Comparison of ENCODE assay signal across 11 cellular contexts in the genomic region with DNA sequence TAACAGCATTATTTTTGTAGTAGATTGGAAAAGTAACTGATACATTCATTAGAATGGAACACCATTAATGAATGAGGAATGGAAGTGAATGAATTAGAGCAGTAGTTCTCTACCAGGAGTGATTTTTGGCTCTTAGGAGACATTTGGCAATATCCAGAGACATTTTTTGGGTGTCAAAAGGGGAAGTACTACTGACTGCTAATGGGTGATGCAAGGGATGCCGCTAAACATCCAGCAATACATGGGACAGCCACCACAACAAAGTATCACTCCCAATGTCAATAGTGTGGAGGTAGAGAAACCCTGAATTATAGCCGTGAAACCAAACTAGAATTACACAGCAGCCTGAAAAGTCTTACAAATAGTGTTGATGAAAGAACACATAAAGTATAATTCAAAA. TPM values are rescaled to one million over a fixed set of nuclear protein-coding genes. Genes with fewer than 3 reads are reported as not detected.
DNase-seq lines count a peak whose midpoint lies in the region; ATAC-seq and TF ChIP-seq lines count a peak whose summit lies in the region.
"Had no signal": no experiment of that assay in that cellular context is flagged by ENCODE, and none has a peak within 500 bp of the region (broad histone marks: within the 10 kb centered on the region; RNA-seq: fewer than 3 reads in every experiment).

No MANE protein-coding gene starts in this region.

- H3K9ac ChIP-seq in SU-DHL-6 (ENCODE audit: low read length) = peak overlapping the region; percentile 93; the same call in 1 of the 2 replicates
- no peak overlapping the region for H3K9ac ChIP-seq in fibroblast of lung (ENCODE audit: insufficient read depth, low read length)

- TF ChIP-seq CTCF in left ventricle myocardium inferior (IDR thresholded peaks at IDR 0.05; ENCODE audit: borderline replicate concordance) (no peak), SU-DHL-6 (IDR thresholded peaks at IDR 0.05; ENCODE audit: insufficient read depth, low read length, poor library complexity, severe bottlenecking) (no peak), fibroblast of lung (conservative IDR thresholded peaks at IDR 0.05 in 1 of 2, IDR thresholded peaks at IDR 0.05 in 1 of 2; ENCODE audit: low read depth in 1 of 2, low read length in 2 of 2) (no peak), upper lobe of right lung (IDR thresholded peaks at IDR 0.05) (no peak)

- 87% methylated on average over 2 of the region's 2 CpGs for WGBS in right cardiac atrium

- no peaks in the 10 kb centered on the region for H3K9me2 ChIP-seq in SU-DHL-6 (replicated peaks; ENCODE audit: insufficient read depth, low read length)

- H3K9me3 ChIP-seq in left ventricle myocardium inferior (replicated peaks) = no peaks in the 10 kb centered on the region
- no peaks in the 10 kb centered on the region for H3K9me3 ChIP-seq in right cardiac atrium (ENCODE audit: control insufficient read depth, low read length)
- H3K9me3 ChIP-seq in SU-DHL-6 (ENCODE audit: insufficient read depth, low read length) = no peaks in the 10 kb centered on the region
- no peaks in the 10 kb centered on the region for H3K9me3 ChIP-seq in fibroblast of lung (ENCODE audit: control insufficient read depth, insufficient read depth, low read depth, low read length)
- H3K9me3 ChIP-seq in upper lobe of right lung = no peaks in the 10 kb centered on the region
- H3K9me3 ChIP-seq: gastroesophageal sphincter had no signal

- no peak for DNase-seq in left ventricle myocardium inferior
- no peak for DNase-seq in right cardiac atrium
- DNase-seq in fibroblast of lung (ENCODE audit: low read depth in 2 of 2) = no peak
- no peak for DNase-seq in upper lobe of right lung
- no peak for DNase-seq in COR-L47 (lab: John Stamatoyannopoulos, UW)
- no peak for DNase-seq in A172 (ENCODE audit: low spot score)
- DNase-seq: NCI-H146 had no signal

- intact Hi-C loops in left ventricle myocardium inferior (cut with micrococcal nuclease) = no loop called here
- intact Hi-C loops in right cardiac atrium (cut with DNase I) = no loop called here
- intact Hi-C loops in upper lobe of right lung (cut with DNase I) = no loop called here

- no peak overlapping the region for H3K27ac ChIP-seq in left ventricle myocardium inferior (replicated peaks)
- H3K27ac ChIP-seq in right cardiac atrium (ENCODE audit: low read length) = no peak overlapping the region
- no peak overlapping the region for H3K27ac ChIP-seq in SU-DHL-6 (ENCODE audit: low read depth, low read length)
- H3K27ac ChIP-seq in fibroblast of lung (ENCODE audit: insufficient read depth, low read length) = no peak overlapping the region
- no peak overlapping the region for H3K27ac ChIP-seq in upper lobe of right lung

- H2AFZ ChIP-seq in SU-DHL-6 (ENCODE audit: low read depth, low read length, severe bottlenecking) (no peak overlapping the region), fibroblast of lung (ENCODE audit: low read length) (no peak overlapping the region)

- H3K4me3 ChIP-seq in left ventricle myocardium inferior (peak overlapping the region; percentile 93), right cardiac atrium (ENCODE audit: low read length) (no peak overlapping the region), SU-DHL-6 (ENCODE audit: insufficient read depth, low read length, poor library complexity, severe bottlenecking) (peak overlapping the region; percentile 90), fibroblast of lung (replicated peaks in 1 of 4; ENCODE audit: control extremely low read depth in 1 of 4, insufficient read depth in 1 of 4, low read depth in 3 of 4, low read length in 4 of 4) (peak overlapping the region; percentile 11 to 100 (median 91)), upper lobe of right lung (peak overlapping the region; percentile 98)

- H3F3A ChIP-seq in SU-DHL-6 (ENCODE audit: insufficient read depth) = peaks cover 5% of the 10 kb centered on the region; the same call in 1 of the 2 replicates

- H4K20me1 ChIP-seq in SU-DHL-6 (ENCODE audit: low read depth, low read length) = peaks cover 8% of the 10 kb centered on the region
- H4K20me1 ChIP-seq in fibroblast of lung (ENCODE audit: control insufficient read depth, extremely low read depth, insufficient read depth, low read length) = no peaks in the 10 kb centered on the region

- H3K4me2 ChIP-seq in SU-DHL-6 (ENCODE audit: low read depth, low read length, poor library complexity, severe bottlenecking) = peak overlapping the region; percentile 79
- peak overlapping the region; percentile 97 for H3K4me2 ChIP-seq in fibroblast of lung (ENCODE audit: extremely low read depth, insufficient read depth, low read length)

- no peaks in the 10 kb centered on the region for H3K36me3 ChIP-seq in left ventricle myocardium inferior
- H3K36me3 ChIP-seq in SU-DHL-6 (ENCODE audit: low read length) = no peaks in the 10 kb centered on the region
- no peaks in the 10 kb centered on the region for H3K36me3 ChIP-seq in fibroblast of lung (ENCODE audit: control insufficient read depth, insufficient read depth, low read length)
- no peaks in the 10 kb centered on the region for H3K36me3 ChIP-seq in upper lobe of right lung
- H3K36me3 ChIP-seq: gastroesophageal sphincter had no signal

- H3K79me2 ChIP-seq in SU-DHL-6 (ENCODE audit: insufficient read depth, low read length) (peaks cover 64% of the 10 kb centered on the region), fibroblast of lung (ENCODE audit: control insufficient read depth, insufficient read depth, low read length) (peaks cover 36% of the 10 kb centered on the region)

- H3K27me3 ChIP-seq in left ventricle myocardium inferior (ENCODE audit: low read depth) (no peaks in the 10 kb centered on the region), right cardiac atrium (ENCODE audit: control insufficient read depth, insufficient read depth) (no peaks in the 10 kb centered on the region), SU-DHL-6 (ENCODE audit: low read length) (no peaks in the 10 kb centered on the region), fibroblast of lung (ENCODE audit: control insufficient read depth, insufficient read depth, low read length) (no peaks in the 10 kb centered on the region), upper lobe of right lung (no peaks in the 10 kb centered on the region)
- H3K27me3 ChIP-seq: gastroesophageal sphincter had no signal

- ATAC-seq in right cardiac atrium = no peak
- peak; percentile 28 for ATAC-seq in upper lobe of right lung
- ATAC-seq in GM21367 (IDR thresholded peaks at IDR 0.05; ENCODE audit: unreplicated experiment) = no peak
- ATAC-seq: gastroesophageal sphincter had no signal

- H3K4me1 ChIP-seq in left ventricle myocardium inferior = peaks cover 63% of the 10 kb centered on the region
- H3K4me1 ChIP-seq in right cardiac atrium (ENCODE audit: control insufficient read depth, insufficient read depth, low read length) = peaks cover 8% of the 10 kb centered on the region
- peaks cover 7% of the 10 kb centered on the region for H3K4me1 ChIP-seq in fibroblast of lung (ENCODE audit: control insufficient read depth, extremely low read depth, insufficient read depth, low read length)
- peaks cover 26% of the 10 kb centered on the region for H3K4me1 ChIP-seq in upper lobe of right lung

RNA-seq across cellular contexts. Expression of gene CHURC1, which starts 1.5 kb away (rescaled TPM):
- 89.8 TPM for total RNA-seq in left ventricle myocardium inferior
- 100 to 1,000 TPM in 1 of 4 donors, 10 to 100 TPM in 3; 78.6 to 114 (median 92.7) TPM for total RNA-seq in right cardiac atrium
- 55.5 TPM for polyA plus RNA-seq in right cardiac atrium
- 38.6 and 47.8 TPM in 2 replicates for total RNA-seq in fibroblast of lung
- 89.5 and 92.3 TPM in 2 replicates for polyA plus RNA-seq in fibroblast of lung
- 46.1 and 77.9 TPM in 2 replicates for polyA plus RNA-seq in fibroblast of lung (2012)
- 1.2 and 1.7 TPM in 2 replicates for polyA minus RNA-seq in fibroblast of lung (ENCODE audit: low replicate concordance)
- total RNA-seq in upper lobe of right lung = 52.5 TPM
- 31.0 and 32.6 TPM in 2 replicates for total RNA-seq in A172 (2014; rRNA removed; shearing (Covaris generic))

RNA-seq across cellular contexts. Expression of gene GPX2, which starts 26.7 kb away (rescaled TPM):
- total RNA-seq in left ventricle myocardium inferior (not detected), right cardiac atrium (not detected), fibroblast of lung (not detected in 2 replicates), upper lobe of right lung (0.69 TPM)
- polyA plus RNA-seq in right cardiac atrium (0.23 TPM), fibroblast of lung (not detected in 2 replicates)
- not detected in 2 replicates for polyA plus RNA-seq in fibroblast of lung (2012)
- not detected in 2 replicates for polyA minus RNA-seq in fibroblast of lung (ENCODE audit: low replicate concordance)
- total RNA-seq in A172 (2014; rRNA removed; shearing (Covaris generic)) = not detected in 2 replicates
- total RNA-seq: T-helper 1 cell treated with Interleukin-12 subunit alpha and Interleukin-12 subunit beta and Interleukin-4 antibody, amounts not matched to agents 30 ng/mL and 1 ng/mL, for 36 hours had no signal

RNA-seq across cellular contexts. Expression of gene SPTB, which starts 36.1 kb away (rescaled TPM):
- total RNA-seq in left ventricle myocardium inferior = 82.2 TPM
- total RNA-seq in right cardiac atrium = 10 to 100 TPM; 79.4 to 96.5 (median 83.4) TPM
- 68.4 TPM for polyA plus RNA-seq in right cardiac atrium
- under 0.01 TPM in 1 of 2 replicates, not detected in the other for total RNA-seq in fibroblast of lung
- 0.01 TPM in 1 of 2 replicates, not detected in the other for polyA plus RNA-seq in fibroblast of lung
- 0.05 TPM in 1 of 2 replicates, not detected in the other for polyA plus RNA-seq in fibroblast of lung (2012)
- polyA minus RNA-seq in fibroblast of lung (ENCODE audit: low replicate concordance) = not detected in 2 replicates
- total RNA-seq in upper lobe of right lung = 3.0 TPM
- 1.9 and 2.0 TPM in 2 replicates for total RNA-seq in A172 (2014; rRNA removed; shearing (Covaris generic))
- total RNA-seq: T-helper 1 cell treated with Interleukin-12 subunit alpha and Interleukin-12 subunit beta and Interleukin-4 antibody, amounts not matched to agents 30 ng/mL and 1 ng/mL, for 36 hours had no signal

RNA-seq across cellular contexts. Expression of gene RAB15, which starts 56.3 kb away (rescaled TPM):
- total RNA-seq in left ventricle myocardium inferior (17.1 TPM), right cardiac atrium (10 to 100 TPM; 12.7 to 48.1 (median 16.9) TPM), fibroblast of lung (3.6 TPM in 2 replicates), upper lobe of right lung (21.5 TPM)
- polyA plus RNA-seq in right cardiac atrium (29.5 TPM), fibroblast of lung (2.2 and 8.8 TPM in 2 replicates)
- polyA plus RNA-seq in fibroblast of lung (2012) = 2.6 and 8.7 TPM in 2 replicates
- polyA minus RNA-seq in fibroblast of lung (ENCODE audit: low replicate concordance) = 1.9 and 9.3 TPM in 2 replicates
- total RNA-seq in A172 (2014; rRNA removed; shearing (Covaris generic)) = 42.3 and 45.8 TPM in 2 replicates

Comparison
In these comparisons a context has a peak if more than half of its experiments do, and no peak if none do; other contexts are left out.
1. RNA of gene SPTB, which starts 36.1 kb away (total RNA-seq): 79.4 to 96.5 TPM in right cardiac atrium and 82.2 TPM in left ventricle myocardium inferior (single experiment); 3.0 TPM in upper lobe of right lung (single experiment), 1.9 to 2.0 TPM in A172 and under 0.01 TPM in fibroblast of lung; every median in the first group is over 10 times any median in the second.